In genomic region chr7:29906200-29907022, GRCh38 we compare ENCODE assay signal across 24 cellular contexts.
A peak's percentile ranks its signal among the peaks of the same experiment; 100 is the strongest.
DNase-seq lines count a peak whose midpoint lies in the region; ATAC-seq, FAIRE-seq and TF ChIP-seq lines count a peak whose summit lies in the region.
"Had no signal": no experiment of that assay in that cellular context is flagged by ENCODE, and none has a peak within 500 bp of the region (broad histone marks: within the 10 kb centered on the region; RNA-seq: fewer than 3 reads in every experiment).

No MANE protein-coding gene starts in this region.

- BruUV-seq in HepG2 (replicated peaks; lab: Mats Ljungman, UMichigan), result no TSS peak
- no TSS peak for BruUV-seq in K562 (replicated peaks; lab: Mats Ljungman, UMichigan)

- H2BK15ac ChIP-seq in mesendoderm (replicated peaks; ENCODE audit: low read depth), result no peak overlapping the region

- H3K4me3 ChIP-seq in HepG2 (replicated peaks in 1 of 3; ENCODE audit: insufficient read depth in 1 of 3, low read depth in 2 of 3, low read length in 3 of 3) (no peak overlapping the region), right lobe of liver (no peak overlapping the region), Karpas-422 (ENCODE audit: low read length) (no peak overlapping the region), K562 (no peak overlapping the region), mesendoderm (ENCODE audit: low read length) (no peak overlapping the region)
- H3K4me3 ChIP-seq: BLaER1, GM12878 had no signal

- no peak for ATAC-seq in HepG2
- no peak for ATAC-seq in right lobe of liver
- ATAC-seq in K562, result no peak
- ATAC-seq: GM12878 had no signal

- H2AFZ ChIP-seq in HepG2 (ENCODE audit: low read length) (no peak overlapping the region), Karpas-422 (ENCODE audit: low read length) (no peak overlapping the region), K562 (ENCODE audit: low read depth, low read length) (no peak overlapping the region)

- no peak overlapping the region for H2AK5ac ChIP-seq in mesendoderm (ENCODE audit: low read length)

- H3K18ac ChIP-seq in mesendoderm (ENCODE audit: low read length), result no peak overlapping the region

- DNase-seq in HepG2 (ENCODE audit: low spot score), result no peak
- DNase-seq in right lobe of liver, result no peak
- DNase-seq in Karpas-422, result peak; percentile 53
- no peak for DNase-seq in K562 (ENCODE audit: extremely low read depth in 1 of 4, low spot score in 3 of 4)
- no peak for DNase-seq in NCI-H146 (lab: John Stamatoyannopoulos, UW)
- no peak for DNase-seq in mesendoderm
- DNase-seq: 8988T; ACHN; BE2C; C1 segment of cervical spinal cord; CD4-positive, alpha-beta memory T cell; CD4-positive, CD25-positive, alpha-beta regulatory T cell; CD8-positive, alpha-beta memory T cell; COR-L47; DMS 273 treated with DMSO at 0.1 percent for 48 hours; DMS153; DMS53; DMS79; DND-41; EL; GDM1 had no signal

- peaks cover 16% of the 10 kb centered on the region for H3K9me3 ChIP-seq in HepG2 (ENCODE audit: low read length)
- H3K9me3 ChIP-seq in right lobe of liver, result peaks cover 0 to 9% (median 0%) of the 10 kb centered on the region in 4 donors
- peaks cover 16% of the 10 kb centered on the region for H3K9me3 ChIP-seq in Karpas-422 (ENCODE audit: low read length)
- H3K9me3 ChIP-seq in K562 (replicated peaks; ENCODE audit: control insufficient read depth, insufficient read depth, low read depth, low read length), result no peaks in the 10 kb centered on the region; the same call in none of the 2 replicates
- H3K9me3 ChIP-seq: BE2C had no signal

- H3K36me3 ChIP-seq in HepG2 (replicated peaks in 1 of 2; ENCODE audit: control insufficient read depth in 1 of 2, insufficient read depth in 2 of 2, low read length in 2 of 2) (no peaks in the 10 kb centered on the region), right lobe of liver (no peaks in the 10 kb centered on the region), Karpas-422 (ENCODE audit: insufficient read depth, low read length) (peaks cover 26% of the 10 kb centered on the region), K562 (ENCODE audit: control insufficient read depth, insufficient read depth, low read length) (no peaks in the 10 kb centered on the region; the same call in 2 of the 3 replicates), mesendoderm (ENCODE audit: control insufficient read depth, insufficient read depth, low read length) (no peaks in the 10 kb centered on the region)
- H3K36me3 ChIP-seq: BE2C, BLaER1 had no signal

- intact Hi-C loops in HepG2 (cut with micrococcal nuclease; ENCODE audit: unreplicated experiment), result no loop called here
- intact Hi-C loops in right lobe of liver (cut with DNase I), result no loop called here
- intact Hi-C loops in K562 (cut with micrococcal nuclease), result no loop called here

- WGBS in HepG2 (ENCODE audit: low lambda C conversion rate), result 2% methylated on average over 3 of the region's 3 CpGs
- 55% methylated on average over 3 of the region's 3 CpGs for WGBS in right lobe of liver (ENCODE audit: insufficient coverage, low coverage, low lambda C conversion rate, missing lambda C conversion rate)
- WGBS in K562 (ENCODE audit: insufficient coverage, low coverage, missing lambda C conversion rate), result 0% methylated on average over 3 of the region's 3 CpGs
- WGBS in mesendoderm (ENCODE audit: extremely low coverage, insufficient coverage, low lambda C conversion rate), result no CpG with 5 or more reads among the region's 3 CpGs

- H2BK120ac ChIP-seq in mesendoderm (ENCODE audit: low read depth, low read length), result no peak overlapping the region

- no peak overlapping the region for H4K5ac ChIP-seq in mesendoderm (ENCODE audit: low read length)

- TF ChIP-seq CTCF in HepG2 (CRISPR knock-in tag; IDR thresholded peaks at IDR 0.05), result no peak
- TF ChIP-seq CTCF in right lobe of liver (IDR thresholded peaks at IDR 0.05), result no peak
- TF ChIP-seq CTCF in K562 (IDR thresholded peaks at IDR 0.05 in 2 of 3, conservative IDR thresholded peaks at IDR 0.05 in 1 of 3; ENCODE audit: insufficient read depth in 2 of 3, low read depth in 1 of 3, low read length in 3 of 3), result no peak

- CTCF ChIA-PET in HepG2 (lab: Yijun Ruan, JAX; ENCODE audit: low intra/inter-chr PET ratio, low total read pairs) (no interaction called here), K562 (lab: Yijun Ruan, JAX; ENCODE audit: low intra/inter-chr PET ratio) (no interaction called here)

- H3K27me3 ChIP-seq in HepG2 (ENCODE audit: control insufficient read depth in 1 of 2, insufficient read depth in 2 of 2, low read length in 2 of 2) (no peaks in the 10 kb centered on the region), right lobe of liver (no peaks in the 10 kb centered on the region), Karpas-422 (ENCODE audit: low read length) (no peaks in the 10 kb centered on the region), K562 (ENCODE audit: control insufficient read depth in 2 of 2, insufficient read depth in 2 of 2, low read length in 2 of 2) (no peaks in the 10 kb centered on the region), mesendoderm (ENCODE audit: insufficient read depth, low read length, poor library complexity) (no peaks in the 10 kb centered on the region)
- H3K27me3 ChIP-seq: BE2C, BLaER1 had no signal

- H3K4me1 ChIP-seq in HepG2 (ENCODE audit: insufficient read depth, low read length) (no peaks in the 10 kb centered on the region), right lobe of liver (no peaks in the 10 kb centered on the region), Karpas-422 (ENCODE audit: low read length) (no peaks in the 10 kb centered on the region), K562 (replicated peaks in 1 of 2; ENCODE audit: control insufficient read depth in 2 of 2, insufficient read depth in 2 of 2, low read length in 2 of 2) (no peaks in the 10 kb centered on the region), mesendoderm (ENCODE audit: control insufficient read depth, low read depth, low read length) (no peaks in the 10 kb centered on the region)
- H3K4me1 ChIP-seq: BE2C, BLaER1 had no signal

- FAIRE-seq in HepG2 (lab: Jason Lieb, UNC) (no peak), K562 (lab: Jason Lieb, UNC) (no peak)
- FAIRE-seq: GM12878, GM12892 had no signal

- TF ChIP-seq EP300 in HepG2 (IDR thresholded peaks at IDR 0.05; ENCODE audit: low read depth in 2 of 2, low read length in 2 of 2), result no peak
- TF ChIP-seq EP300 in HepG2 (CRISPR knock-in tag; IDR thresholded peaks at IDR 0.05; ENCODE audit: borderline replicate concordance), result no peak
- no peak for TF ChIP-seq EP300 in K562 (IDR thresholded peaks at IDR 0.05; ENCODE audit: low read length)

- no peaks in the 10 kb centered on the region for H3K79me2 ChIP-seq in HepG2 (ENCODE audit: insufficient read depth, low read length)
- no peaks in the 10 kb centered on the region for H3K79me2 ChIP-seq in Karpas-422 (ENCODE audit: low read length)
- no peaks in the 10 kb centered on the region for H3K79me2 ChIP-seq in K562 (ENCODE audit: control insufficient read depth, insufficient read depth, low read length)
- no peaks in the 10 kb centered on the region for H3K79me2 ChIP-seq in mesendoderm (ENCODE audit: control insufficient read depth, insufficient read depth, low read length)

- H3K4me2 ChIP-seq in HepG2 (ENCODE audit: low read depth, low read length) (no peak overlapping the region), Karpas-422 (ENCODE audit: low read depth, low read length, poor library complexity, severe bottlenecking) (no peak overlapping the region), K562 (ENCODE audit: insufficient read depth, low read length) (no peak overlapping the region), mesendoderm (ENCODE audit: low read length) (no peak overlapping the region)
- H3K4me2 ChIP-seq: BLaER1 had no signal

- TF ChIP-seq RAD21 in HepG2 (CRISPR knock-in tag; IDR thresholded peaks at IDR 0.05), result no peak
- no peak for TF ChIP-seq RAD21 in K562 (CRISPR knock-in tag; conservative IDR thresholded peaks at IDR 0.05 in 1 of 2, IDR thresholded peaks at IDR 0.05 in 1 of 2)

- no peaks in the 10 kb centered on the region for H3K9me2 ChIP-seq in Karpas-422 (replicated peaks; ENCODE audit: insufficient read depth, low read length)

- H3K9me1 ChIP-seq in K562 (ENCODE audit: control insufficient read depth, insufficient read depth, low read length), result no peaks in the 10 kb centered on the region

- no peak overlapping the region for H3K56ac ChIP-seq in mesendoderm (ENCODE audit: low read length)

- POLR2A ChIA-PET in HepG2 (lab: Yijun Ruan, JAX), result no interaction called here
- POLR2A ChIA-PET in K562 (lab: Yijun Ruan, JAX), result interaction anchor here (0.7 kb wide), 1 partner anchor 231 kb away, joined by 3 read pairs; no protein-coding TSS in a partner anchor

- H3K27ac ChIP-seq in HepG2 (ENCODE audit: extremely low read length, insufficient read depth, low read length) (no peak overlapping the region), right lobe of liver (no peak overlapping the region), Karpas-422 (ENCODE audit: low read length) (no peak overlapping the region), K562 (ENCODE audit: extremely low read depth, low read depth, low read length) (no peak overlapping the region), mesendoderm (ENCODE audit: low read depth, low read length) (no peak overlapping the region)
- H3K27ac ChIP-seq: BLaER1 had no signal

- H4K8ac ChIP-seq in mesendoderm (ENCODE audit: low read depth, low read length), result no peak overlapping the region

- in situ Hi-C loops in HepG2 (cut with HindIII; ENCODE audit: extremely low pct_ligation_motif_present, low pct_unique_long_range_greater_than_20kb) (no loop called here), K562 (cut with MboI) (no loop called here)

- H2BK5ac ChIP-seq in mesendoderm (ENCODE audit: low read length), result no peak overlapping the region

- H3K9ac ChIP-seq in HepG2 (ENCODE audit: insufficient read depth, low read depth, low read length) (no peak overlapping the region), Karpas-422 (ENCODE audit: low read length) (no peak overlapping the region), K562 (ENCODE audit: insufficient read depth in 1 of 2, low read depth in 2 of 2, low read length in 2 of 2) (no peak overlapping the region), mesendoderm (ENCODE audit: low read length) (no peak overlapping the region)
- H3K9ac ChIP-seq: BLaER1 had no signal

- H3K79me1 ChIP-seq in mesendoderm (ENCODE audit: low read length), result no peaks in the 10 kb centered on the region

- H4K20me1 ChIP-seq in HepG2 (ENCODE audit: insufficient read depth, low read length) (no peaks in the 10 kb centered on the region), Karpas-422 (ENCODE audit: insufficient read depth, low read depth, low read length) (no peaks in the 10 kb centered on the region), K562 (replicated peaks; ENCODE audit: control insufficient read depth, insufficient read depth, low read length) (no peaks in the 10 kb centered on the region)
- H4K20me1 ChIP-seq: BLaER1 had no signal

- H3K23ac ChIP-seq in mesendoderm (ENCODE audit: low read length), result no peak overlapping the region

- TF ChIP-seq POLR2A in HepG2 (IDR thresholded peaks at IDR 0.05; ENCODE audit: insufficient read depth in 1 of 2, low read depth in 2 of 2, low read length in 2 of 2), result no peak
- no peak for TF ChIP-seq POLR2A in right lobe of liver (IDR thresholded peaks at IDR 0.05)
- TF ChIP-seq POLR2A in K562 (conservative IDR thresholded peaks at IDR 0.05), result no peak

- H3K4ac ChIP-seq in mesendoderm (ENCODE audit: low read depth, low read length), result no peak overlapping the region

TF ChIP-seq in HepG2, 621 proteins besides CTCF, POLR2A, EP300 and RAD21 (continues in another document):
- TF ChIP-seq ZNF510 (CRISPR knock-in tag; IDR thresholded peaks at IDR 0.05; ENCODE audit: low read depth), result no peak

Comparison
In these comparisons a context has a peak if more than half of its experiments do, and no peak if none do; other contexts are left out.
1. Of the 241 proteins assayed by ChIP-seq in both HepG2 and K562: peak only in HepG2: none; only in K562: EHMT2, ZNF280B and ZNF512; in both: none; in neither: 235; mixed calls (peak in some experiments, not most) for 3.